In genomic region chr5:117803533-117803932, GRCh38 we compare ENCODE assay signal across 22 cellular contexts.
DNase-seq lines count a peak whose midpoint lies in the region; ATAC-seq lines count a peak whose summit lies in the region.
"Had no signal": no experiment of that assay in that cellular context is flagged by ENCODE, and none has a peak within 500 bp of the region (broad histone marks: within the 10 kb centered on the region; RNA-seq: fewer than 3 reads in every experiment).

No MANE protein-coding gene starts in this region.

- intact Hi-C loops in left colon (cut with DNase I, micrococcal nuclease): no loop called here

- no peak overlapping the region for H3K4me3 ChIP-seq in trophoblast cell (ENCODE audit: low read depth, low read length)
- H3K4me3 ChIP-seq: dorsolateral prefrontal cortex, K562, left ventricle myocardium inferior, spleen had no signal

- DNase-seq in ELR (ENCODE audit: low read depth): peak; percentile 83
- DNase-seq in NCI-H69 (lab: John Stamatoyannopoulos, UW): peak; percentile 16
- DNase-seq in fibroblast of gingiva (ENCODE audit: low read depth): peak; percentile 79
- peak; percentile 50 to 97 for DNase-seq in trophoblast cell
- DNase-seq in NCI-H748 (lab: John Stamatoyannopoulos, UW; ENCODE audit: unreplicated experiment): no peak
- DNase-seq in left colon: no peak
- no peak for DNase-seq in amygdala (lab: John Stamatoyannopoulos, UW)
- no peak for DNase-seq in NCI-H1436 treated with DMSO at 0.1 percent for 48 hours (lab: John Stamatoyannopoulos, UW)
- DNase-seq: activated CD4-positive, alpha-beta T cell treated with anti-CD3 and anti-CD28 coated beads for 36 hours; activated CD8-positive, alpha-beta memory T cell treated with anti-CD3 and anti-CD28 coated beads, Interleukin-2, amount 10 ng/mL, durations not matched to agents 7 days and 5 days; activated naive CD8-positive, alpha-beta T cell treated with anti-CD3 and anti-CD28 coated beads, Interleukin-2, amount 10 ng/mL, durations not matched to agents 7 days and 5 days; caudate nucleus; dorsolateral prefrontal cortex; GDM1; left ventricle myocardium inferior; NCI-H187; SHP77 treated with DMSO at 0.1 percent for 48 hours; spleen; stimulated activated CD4-positive, alpha-beta T cell treated with anti-CD3 and anti-CD28 coated beads, Interleukin-4, amount 100 ng/mL, for 24 hours had no signal

- H2BK120ac ChIP-seq in trophoblast cell (ENCODE audit: insufficient read depth, low read length, poor library complexity): no peak overlapping the region

- no peak overlapping the region for H3K14ac ChIP-seq in trophoblast cell (ENCODE audit: low read length)

- H2AK5ac ChIP-seq in trophoblast cell (ENCODE audit: low read length): no peak overlapping the region

- H4K91ac ChIP-seq in trophoblast cell (ENCODE audit: low read depth, low read length): no peak overlapping the region

- no peak for ATAC-seq in left colon
- ATAC-seq: activated CD4-positive, alpha-beta T cell treated with anti-CD3 and anti-CD28 coated beads for 36 hours; activated CD8-positive, alpha-beta memory T cell treated with anti-CD3 and anti-CD28 coated beads, Interleukin-2, amount 10 ng/mL, durations not matched to agents 7 days and 5 days; K562 had no signal

- H2BK12ac ChIP-seq in trophoblast cell (ENCODE audit: low read length): no peak overlapping the region

- H3K4me1 ChIP-seq in trophoblast cell (ENCODE audit: control insufficient read depth in 1 of 2, insufficient read depth in 2 of 2, low read length in 2 of 2): no peaks in the 10 kb centered on the region
- H3K4me1 ChIP-seq: left ventricle myocardium inferior, spleen had no signal

- H3K36me3 ChIP-seq in trophoblast cell (ENCODE audit: control insufficient read depth in 1 of 2, insufficient read depth in 2 of 2, low read length in 2 of 2): no peaks in the 10 kb centered on the region
- H3K36me3 ChIP-seq: left ventricle myocardium inferior, spleen had no signal

- H3K27ac ChIP-seq in trophoblast cell (ENCODE audit: low read depth, low read length): no peak overlapping the region
- H3K27ac ChIP-seq: C4-2B, dorsolateral prefrontal cortex, epithelial cell of prostate, left ventricle myocardium inferior, spleen had no signal

- no peak overlapping the region for H4K12ac ChIP-seq in trophoblast cell (ENCODE audit: low read depth, low read length)

- no peak overlapping the region for H3K9ac ChIP-seq in trophoblast cell (ENCODE audit: low read length)

- no peaks in the 10 kb centered on the region for H3K9me3 ChIP-seq in trophoblast cell (ENCODE audit: insufficient read depth, low read depth, low read length)

- H3K27me3 ChIP-seq in trophoblast cell (ENCODE audit: insufficient read depth, low read length): no peaks in the 10 kb centered on the region
- H3K27me3 ChIP-seq: dorsolateral prefrontal cortex, spleen had no signal

- no peaks in the 10 kb centered on the region for H3K79me1 ChIP-seq in trophoblast cell (ENCODE audit: low read length)

- no peak overlapping the region for H3K18ac ChIP-seq in trophoblast cell (ENCODE audit: low read length)

- no peaks in the 10 kb centered on the region for H3K79me2 ChIP-seq in trophoblast cell (ENCODE audit: control insufficient read depth, insufficient read depth, low read length, poor library complexity)

- no peak overlapping the region for H4K8ac ChIP-seq in trophoblast cell (ENCODE audit: low read depth, low read length)

- no CpG with 5 or more reads among the region's 3 CpGs for WGBS in trophoblast cell (ENCODE audit: extremely low coverage, insufficient coverage, insufficient read length)

- H3K4me2 ChIP-seq in trophoblast cell (ENCODE audit: low read length): no peak overlapping the region

- H2BK5ac ChIP-seq in trophoblast cell (ENCODE audit: low read depth, low read length, poor library complexity): no peak overlapping the region

- H2AFZ ChIP-seq in trophoblast cell (ENCODE audit: insufficient read depth, low read length, poor library complexity): no peak overlapping the region

- no peak overlapping the region for H3K23ac ChIP-seq in trophoblast cell (ENCODE audit: low read length)

- no peak overlapping the region for H3K4ac ChIP-seq in trophoblast cell (ENCODE audit: low read depth, low read length)

Comparison
In these comparisons a context has a peak if more than half of its experiments do, and no peak if none do; other contexts are left out.
1. DNase-seq: peak in ELR (single experiment), NCI-H69 (single experiment), fibroblast of gingiva (single experiment) and trophoblast cell (2 of 2); none in NCI-H748 (single experiment), left colon (0 of 2), amygdala (0 of 56) and NCI-H1436 treated with DMSO at 0.1 percent for 48 hours (single experiment).